Comparison of ENCODE assay signal across 20 cellular contexts in the genomic region with DNA sequence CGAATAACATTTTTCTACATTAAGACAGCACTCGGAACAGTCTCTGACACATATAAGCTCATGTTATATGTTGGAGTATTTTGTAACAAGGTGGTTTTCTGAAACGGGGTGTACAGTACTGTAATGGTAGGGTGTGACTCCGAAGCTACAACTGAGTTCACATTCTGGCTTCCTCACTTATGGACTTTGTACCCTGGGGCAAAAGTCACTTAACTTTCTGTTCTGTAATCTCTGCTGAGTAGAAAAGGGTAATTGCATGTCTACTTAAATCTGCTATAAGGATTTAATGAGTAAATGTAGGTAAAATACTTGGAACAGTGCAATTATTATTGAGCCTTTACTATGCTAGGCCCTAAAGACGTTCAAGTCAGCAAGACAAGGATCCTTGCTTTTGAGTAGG. TPM values are rescaled to one million over a fixed set of nuclear protein-coding genes. Genes with fewer than 3 reads are reported as not detected.
A peak's percentile ranks its signal among the peaks of the same experiment; 100 is the strongest.
DNase-seq lines count a peak whose midpoint lies in the region; ATAC-seq and TF ChIP-seq lines count a peak whose summit lies in the region.
"Had no signal": no experiment of that assay in that cellular context is flagged by ENCODE, and none has a peak within 500 bp of the region (broad histone marks: within the 10 kb centered on the region; RNA-seq: fewer than 3 reads in every experiment).

No MANE protein-coding gene starts in this region.

- H3K4me3 ChIP-seq in ascending aorta: no peak overlapping the region
- H3K4me3 ChIP-seq in mucosa of descending colon: no peak overlapping the region
- H3K4me3 ChIP-seq in upper lobe of right lung: no peak overlapping the region
- H3K4me3 ChIP-seq: BLaER1 treated with 17β-estradiol and CSF1 and Interleukin-3, amounts not matched to agents 10 nM and 100 nM; PC-9; SJCRH30 had no signal

- peaks cover 0 to 5% of the 10 kb centered on the region in 2 donors for H3K4me1 ChIP-seq in ascending aorta
- peaks cover 7% of the 10 kb centered on the region for H3K4me1 ChIP-seq in mucosa of descending colon (ENCODE audit: low read depth)
- H3K4me1 ChIP-seq in upper lobe of right lung: peaks cover 4% of the 10 kb centered on the region

- H3K27ac ChIP-seq in ascending aorta: peak overlapping the region; percentile 17 to 40
- H3K27ac ChIP-seq in upper lobe of right lung: no peak overlapping the region
- H3K27ac ChIP-seq: BLaER1 treated with 17β-estradiol and CSF1 and Interleukin-3, amounts not matched to agents 10 nM and 100 nM; KMS-11; PC-9; SJCRH30 had no signal

- DNase-seq in NOMO-1 (lab: John Stamatoyannopoulos, UW; ENCODE audit: unreplicated experiment in 2 of 2): peak; percentile 75 to 95
- DNase-seq in ascending aorta (ENCODE audit: low spot score in 2 of 2): no peak
- peak in 1 of 3 donors; percentile 74 for DNase-seq in mucosa of descending colon
- no peak for DNase-seq in upper lobe of right lung
- DNase-seq in activated T-cell treated with anti-CD3 and anti-CD28 coated beads, Interleukin-2, amount 50 U/mL, for 1 hour: no peak
- no peak for DNase-seq in activated CD4-positive, CD25-positive, alpha-beta regulatory T cell (lab: John Stamatoyannopoulos, UW)
- DNase-seq: CD8-positive, alpha-beta memory T cell; NCI-H1048; NCI-H1436; NCI-H1930; NCI-H226; NCI-H524; NCI-H82; PC-9; SJCRH30 had no signal

- no peaks in the 10 kb centered on the region for H3K9me3 ChIP-seq in ascending aorta
- no peaks in the 10 kb centered on the region for H3K9me3 ChIP-seq in mucosa of descending colon
- H3K9me3 ChIP-seq in upper lobe of right lung: no peaks in the 10 kb centered on the region
- H3K9me3 ChIP-seq: BLaER1 treated with 17β-estradiol and CSF1 and Interleukin-3, amounts not matched to agents 10 nM and 100 nM; SJCRH30 had no signal

- ATAC-seq in mucosa of descending colon (peak; percentile 71), upper lobe of right lung (peak; percentile 6), HG03045 (IDR thresholded peaks at IDR 0.05; ENCODE audit: unreplicated experiment) (no peak)

- H3K36me3 ChIP-seq in ascending aorta: no peaks in the 10 kb centered on the region
- no peaks in the 10 kb centered on the region for H3K36me3 ChIP-seq in mucosa of descending colon (ENCODE audit: low read depth)
- H3K36me3 ChIP-seq in upper lobe of right lung: no peaks in the 10 kb centered on the region
- H3K36me3 ChIP-seq: BLaER1 treated with 17β-estradiol and CSF1 and Interleukin-3, amounts not matched to agents 10 nM and 100 nM; SJCRH30 had no signal

- TF ChIP-seq CTCF in ascending aorta (IDR thresholded peaks at IDR 0.05) (no peak), mucosa of descending colon (IDR thresholded peaks at IDR 0.05) (no peak), upper lobe of right lung (IDR thresholded peaks at IDR 0.05) (no peak)

- no peaks in the 10 kb centered on the region for H3K27me3 ChIP-seq in ascending aorta
- H3K27me3 ChIP-seq in upper lobe of right lung: no peaks in the 10 kb centered on the region
- H3K27me3 ChIP-seq: BLaER1 treated with 17β-estradiol and CSF1 and Interleukin-3, amounts not matched to agents 10 nM and 100 nM; SJCRH30 had no signal

- intact Hi-C loops in ascending aorta (cut with DNase I) (no loop called here), mucosa of descending colon (cut with DNase I, micrococcal nuclease) (no loop called here), upper lobe of right lung (cut with DNase I) (no loop called here)

RNA-seq across cellular contexts. Expression of gene LTV1, which starts 4.7 kb away (rescaled TPM):
- 4.6 TPM for total RNA-seq in ascending aorta
- 10 to 100 TPM; 11.3 to 18.0 (median 13.0) TPM for total RNA-seq in mucosa of descending colon
- total RNA-seq in upper lobe of right lung: 25.2 TPM

RNA-seq across cellular contexts. Expression of gene ZC2HC1B, which starts 25.9 kb away (rescaled TPM):
- total RNA-seq in ascending aorta (not detected), mucosa of descending colon (not detected), upper lobe of right lung (not detected)
- total RNA-seq: CD8-positive, alpha-beta memory T cell; H1; M059J; PC-9; SJCRH30 had no signal

Comparison
In these comparisons a context has a peak if more than half of its experiments do, and no peak if none do; other contexts are left out.
1. DNase-seq: peak in NOMO-1 (2 of 2); none in ascending aorta (0 of 2), upper lobe of right lung (single experiment), activated T-cell treated with anti-CD3 and anti-CD28 coated beads, Interleukin-2, amount 50 U/mL, for 1 hour (single experiment) and activated CD4-positive, CD25-positive, alpha-beta regulatory T cell (0 of 4).